Comparison of ENCODE assay signal across 8 cellular contexts in the genomic region with DNA sequence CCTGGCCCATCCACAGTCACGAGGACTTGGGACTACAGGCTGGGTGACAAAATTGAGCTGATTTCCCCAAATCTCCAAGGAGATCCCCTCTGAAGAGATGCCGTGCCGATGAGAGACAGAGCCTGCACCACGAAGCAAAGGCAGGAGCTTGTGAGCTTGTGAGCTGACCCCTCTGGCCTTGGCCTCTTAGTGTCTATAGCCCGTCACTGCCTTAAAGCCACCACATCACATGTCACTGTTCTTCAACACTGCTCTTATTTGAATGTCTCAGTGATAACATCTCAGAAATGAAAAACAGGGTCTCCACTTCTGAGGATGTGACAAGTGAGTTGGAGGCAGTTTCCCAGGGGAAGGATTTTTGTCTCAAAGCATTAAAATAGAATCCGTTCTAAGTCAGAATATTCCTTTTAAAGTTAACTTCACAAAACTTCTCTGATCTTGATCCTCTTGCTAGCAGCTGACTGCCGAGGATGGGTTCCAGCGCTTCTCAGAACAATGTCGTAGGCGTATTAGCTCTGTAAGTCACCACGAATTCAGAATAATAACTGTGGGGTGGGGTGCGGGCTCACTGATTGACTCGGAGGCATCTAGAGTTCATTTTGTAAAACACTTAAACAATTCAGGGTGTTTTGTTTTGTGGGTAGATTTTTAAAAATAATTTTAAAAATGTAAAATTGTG. TPM values are rescaled to one million over a fixed set of nuclear protein-coding genes. Genes with fewer than 3 reads are reported as not detected.
DNase-seq lines count a peak whose midpoint lies in the region; ATAC-seq lines count a peak whose summit lies in the region.

No MANE protein-coding gene starts in this region.

- H3K4me1 ChIP-seq in SJCRH30: peaks cover 31% of the 10 kb centered on the region

- H3K36me3 ChIP-seq in SJCRH30: 0 out of 2 replicates have a peak, but pooled peaks cover 3% of the 10 kb centered on the region

- peaks cover 15% of the 10 kb centered on the region for H3K36me3 Mint-ChIP-seq in effector memory CD8-positive, alpha-beta T cell (ENCODE audit: insufficient read depth)

- peak overlapping the region; percentile 92 to 98 for H3K27ac Mint-ChIP-seq in effector memory CD8-positive, alpha-beta T cell

- H3K4me3 ChIP-seq in SJCRH30: no peak overlapping the region

- peaks cover 63 to 82% of the 10 kb centered on the region in 2 donors for H3K4me1 Mint-ChIP-seq in effector memory CD8-positive, alpha-beta T cell (ENCODE audit: low read depth in 2 of 2)

- H3K27ac ChIP-seq in SJCRH30: no peak overlapping the region

- no peaks in the 10 kb centered on the region for H3K27me3 ChIP-seq in SJCRH30

- no peaks in the 10 kb centered on the region for H3K9me3 Mint-ChIP-seq in effector memory CD8-positive, alpha-beta T cell

- no peaks in the 10 kb centered on the region for H3K27me3 Mint-ChIP-seq in effector memory CD8-positive, alpha-beta T cell

- DNase-seq in activated CD4-positive, alpha-beta T cell treated with anti-CD3 and anti-CD28 coated beads for 24 hours (ENCODE audit: low read depth in 2 of 2): peak; percentile 60 to 63
- DNase-seq in effector memory CD8-positive, alpha-beta T cell: peak in 2 of 3 experiments; percentile 24 to 39
- peak; percentile 46 to 66 for DNase-seq in stimulated activated CD4-positive, alpha-beta T cell treated with anti-CD3 and anti-CD28 coated beads, Interleukin-1b, Interleukin-23, amount 100 ng/mL, for 4 hours (ENCODE audit: low read depth in 2 of 2)
- DNase-seq in SW 1271 (lab: John Stamatoyannopoulos, UW): no peak
- DNase-seq in SJCRH30: no peak
- no peak for DNase-seq in iPS-NIHi7 (ENCODE audit: extremely low spot score)
- no peak for DNase-seq in SKM-1 treated with dmso at 0.1 percent for 144 hours (lab: John Stamatoyannopoulos, UW; ENCODE audit: unreplicated experiment)

- ATAC-seq in GM21529 (IDR thresholded peaks at IDR 0.05; ENCODE audit: unreplicated experiment): peak; percentile 66
- peak; percentile 59 for ATAC-seq in effector memory CD8-positive, alpha-beta T cell (replicated peaks)

- peak overlapping the region; percentile 79 to 88 for H3K4me3 Mint-ChIP-seq in effector memory CD8-positive, alpha-beta T cell

- H3K9me3 ChIP-seq in SJCRH30 (replicated peaks): no peaks in the 10 kb centered on the region

RNA-seq across cellular contexts. Expression of gene CHST11, which starts 37.5 kb away (rescaled TPM):
- 31.8 and 37.0 TPM in 2 replicates for total RNA-seq in SJCRH30 (2014; rRNA removed; shearing (Covaris generic))

Comparison
In these comparisons a context has a peak if more than half of its experiments do, and no peak if none do; other contexts are left out.
1. DNase-seq: peak in activated CD4-positive, alpha-beta T cell treated with anti-CD3 and anti-CD28 coated beads for 24 hours (2 of 2), effector memory CD8-positive, alpha-beta T cell (2 of 3) and stimulated activated CD4-positive, alpha-beta T cell treated with anti-CD3 and anti-CD28 coated beads, Interleukin-1b, Interleukin-23, amount 100 ng/mL, for 4 hours (2 of 2); none in SW 1271 (0 of 2), SJCRH30 (0 of 2), iPS-NIHi7 (single experiment) and SKM-1 treated with dmso at 0.1 percent for 144 hours (single experiment).